ENCODE assay signal across 17 cellular contexts in the genomic region with DNA sequence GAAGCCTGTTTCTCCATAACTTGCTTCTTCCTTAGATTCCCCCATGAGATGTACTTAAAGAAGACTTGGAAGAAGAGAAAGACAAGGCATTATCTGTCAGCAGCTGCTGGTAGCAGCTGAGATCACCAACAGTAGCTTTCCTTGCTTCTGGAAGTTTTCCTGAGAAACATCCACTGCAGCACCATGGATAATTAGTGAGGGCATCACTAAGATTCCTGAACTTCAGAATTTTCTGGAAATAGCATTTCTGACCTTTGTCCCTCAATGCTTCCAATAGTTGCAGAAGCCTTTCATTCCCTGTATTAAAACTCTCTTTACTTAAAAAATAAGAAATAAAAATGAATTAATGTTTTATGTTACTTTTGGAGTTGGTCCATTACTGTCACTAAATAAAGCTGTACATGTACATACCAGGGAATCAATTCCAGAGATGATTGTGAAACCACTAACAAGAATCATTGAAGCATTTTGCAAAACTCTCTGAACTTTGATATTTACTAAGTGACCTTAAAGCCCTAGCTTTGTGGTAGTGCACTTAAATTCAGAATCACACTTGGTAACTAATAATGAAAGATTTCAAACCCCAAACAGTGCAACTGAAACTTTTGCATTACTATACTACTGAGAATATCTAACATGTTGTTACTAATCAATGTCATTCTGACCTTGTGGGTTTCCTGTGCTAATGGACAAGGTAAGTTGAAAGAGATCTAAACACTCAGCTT. TPM values are rescaled to one million over a fixed set of nuclear protein-coding genes. Genes with fewer than 3 reads are reported as not detected.
A peak's percentile ranks its signal among the peaks of the same experiment; 100 is the strongest.
DNase-seq lines count a peak whose midpoint lies in the region; ATAC-seq and TF ChIP-seq lines count a peak whose summit lies in the region.
"Had no signal": no experiment of that assay in that cellular context is flagged by ENCODE, and none has a peak within 500 bp of the region (broad histone marks: within the 10 kb centered on the region; RNA-seq: fewer than 3 reads in every experiment).

A gene (plus strand): TSS at position 538 of the 725 bp plus-strand sequence. CDS start 99 bp downstream, at position 637.

- ATAC-seq in GM18498 (IDR thresholded peaks at IDR 0.05; ENCODE audit: unreplicated experiment) (peak; percentile 89), GM21360 (IDR thresholded peaks at IDR 0.05; ENCODE audit: unreplicated experiment) (peak; percentile 95), HG02943 (IDR thresholded peaks at IDR 0.05; ENCODE audit: low read depth, unreplicated experiment) (peak; percentile 67), HG03521 (IDR thresholded peaks at IDR 0.05; ENCODE audit: unreplicated experiment) (peak; percentile 82), HG02588 (IDR thresholded peaks at IDR 0.05; ENCODE audit: unreplicated experiment) (no peak)

- TF ChIP-seq CTCF in hepatocyte (IDR thresholded peaks at IDR 0.05; ENCODE audit: poor library complexity) = no peak
- no peak for TF ChIP-seq CTCF in WERI-Rb-1 (IDR thresholded peaks at IDR 0.05; ENCODE audit: low read depth, low read length)

- no peak within 1 kb of the TSS for H3K4me3 ChIP-seq in hepatocyte
- H3K4me3 ChIP-seq in WERI-Rb-1 (ENCODE audit: low read depth, low read length) = no peak within 1 kb of the TSS
- H3K4me3 ChIP-seq: right atrium auricular region, thyroid gland had no signal

- H3K27ac ChIP-seq in hepatocyte (no peak within 1 kb of the TSS), WERI-Rb-1 (no peak within 1 kb of the TSS)
- H3K27ac ChIP-seq: right atrium auricular region, thyroid gland had no signal

- DNase-seq in hepatocyte (ENCODE audit: low spot score) (no peak), WERI-Rb-1 (no peak)
- DNase-seq in stimulated activated CD4-positive, alpha-beta T cell treated with anti-CD3 and anti-CD28 coated beads, Interleukin-2, amount 100 ng/mL, for 48 hours = no peak
- DNase-seq: activated CD8-positive, alpha-beta memory T cell treated with anti-CD3 and anti-CD28 coated beads, Interleukin-2, amount 50 U/mL, for 48 hours; amniotic stem cell; COR-L47; islet precursor cell; naive B cell; NCI-H2227 treated with DMSO at 0.1 percent for 48 hours; thyroid gland had no signal

- H3K9me3 ChIP-seq in hepatocyte (ENCODE audit: low read depth) (no peaks in the 10 kb centered on the region), WERI-Rb-1 (ENCODE audit: severe bottlenecking) (no peaks in the 10 kb centered on the region)
- H3K9me3 ChIP-seq: right atrium auricular region, thyroid gland had no signal

- H3K4me1 ChIP-seq in hepatocyte (ENCODE audit: insufficient read depth) = no peaks in the 10 kb centered on the region
- H3K4me1 ChIP-seq: right atrium auricular region, thyroid gland had no signal

- H3K36me3 ChIP-seq in hepatocyte (replicated peaks; ENCODE audit: insufficient read depth, low read depth) (no peaks in the 10 kb centered on the region), WERI-Rb-1 (no peaks in the 10 kb centered on the region)
- H3K36me3 ChIP-seq: right atrium auricular region, thyroid gland had no signal

- no peak within 1 kb of the TSS for H2AFZ ChIP-seq in hepatocyte

- no peaks in the 10 kb centered on the region for H3K79me2 ChIP-seq in hepatocyte

- no peak within 1 kb of the TSS for H3K4me2 ChIP-seq in hepatocyte

- H3K27me3 ChIP-seq in hepatocyte = no peaks in the 10 kb centered on the region
- H3K27me3 ChIP-seq in WERI-Rb-1 (ENCODE audit: insufficient read depth, low read depth, severe bottlenecking) = no peaks in the 10 kb centered on the region
- H3K27me3 ChIP-seq: right atrium auricular region, thyroid gland had no signal

- no peaks in the 10 kb centered on the region for H3K9me2 ChIP-seq in hepatocyte (replicated peaks; ENCODE audit: insufficient read depth)

- no peaks in the 10 kb centered on the region for H4K20me1 ChIP-seq in hepatocyte (ENCODE audit: insufficient read depth, poor library complexity, severe bottlenecking)

RNA-seq across cellular contexts. Expression of the gene that starts here (rescaled TPM):
- 2.1 and 3.4 TPM in 2 replicates for total RNA-seq in hepatocyte
- polyA plus RNA-seq in hepatocyte = 0.21 and 1.2 TPM in 2 replicates
- total RNA-seq: A673, right atrium auricular region, thyroid gland had no signal
